Comparison of ENCODE assay signal across 9 cellular contexts in the genomic region with DNA sequence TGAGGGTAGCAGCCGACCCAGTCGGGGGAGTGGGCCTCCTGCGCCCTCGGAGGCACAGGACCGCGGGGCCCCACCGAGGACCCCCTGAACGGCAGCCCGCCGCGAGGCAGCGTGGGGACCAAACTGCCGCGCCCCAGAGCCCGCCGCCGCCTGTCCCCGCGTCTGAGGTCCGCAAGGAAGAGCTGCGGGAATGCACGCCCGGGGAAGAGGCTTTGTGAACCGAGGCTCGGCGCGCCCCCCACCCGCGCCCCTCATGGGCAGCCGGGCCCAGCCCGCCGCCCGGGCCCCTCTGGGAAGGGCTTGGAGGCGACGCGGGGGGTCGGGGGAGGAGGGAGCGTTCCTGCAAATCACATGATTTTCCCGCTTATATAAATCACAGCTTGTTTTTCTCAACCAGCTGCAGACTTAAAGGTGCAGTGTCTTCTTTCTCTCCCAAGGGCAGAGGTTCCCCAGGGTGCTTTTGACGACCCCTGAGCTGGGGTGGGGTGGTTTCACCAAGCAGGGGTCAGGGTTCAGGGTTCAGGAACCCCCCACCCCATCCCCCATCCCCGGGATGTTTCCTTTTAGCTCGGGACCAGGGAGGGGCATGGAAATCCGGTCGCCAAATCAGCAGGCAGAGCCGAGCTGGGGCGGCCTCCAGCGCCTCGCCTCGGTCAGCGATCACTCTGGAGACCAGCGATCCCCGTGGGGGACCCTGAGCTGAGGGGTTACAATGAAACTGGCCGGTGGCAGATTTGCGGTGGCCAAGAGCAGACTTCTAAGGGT. TPM values are rescaled to one million over a fixed set of nuclear protein-coding genes. Genes with fewer than 3 reads are reported as not detected.
DNase-seq lines count a peak whose midpoint lies in the region; ATAC-seq, FAIRE-seq and TF ChIP-seq lines count a peak whose summit lies in the region.
"Had no signal": no experiment of that assay in that cellular context is flagged by ENCODE, and none has a peak within 500 bp of the region (broad histone marks: within the 10 kb centered on the region; RNA-seq: fewer than 3 reads in every experiment).

No MANE protein-coding gene starts in this region.

- no peak for TF ChIP-seq EP300 in H1 (IDR thresholded peaks at IDR 0.05; ENCODE audit: borderline replicate concordance in 1 of 2, low read depth in 2 of 2, low read length in 2 of 2)

- peak overlapping the region; percentile 65; the same call in 1 of the 2 replicates for H2BK15ac ChIP-seq in H1 (ENCODE audit: low read length)

- CTCF ChIA-PET in BJ (lab: Yijun Ruan, JAX), result interaction anchor here (0.6 to 5.0 kb wide), 23 partner anchors 9 to 124 kb away, joined by 3 to 35 read pairs (median 6); partner anchors contain the start of genes AVIL, CTDSP2 and EEF1AKMT3
- CTCF ChIA-PET in T-cell (lab: Charles Lee), result interaction anchor here (0.6 to 1.0 kb wide), 5 partner anchors 8 to 137 kb away, joined by 3 to 5 read pairs (median 3); no protein-coding TSS in a partner anchor
- CTCF ChIA-PET in H1 (lab: Charles Lee; ENCODE audit: partially characterized antibody), result interaction anchor here (0.6 to 8.7 kb wide), 21 partner anchors 8 to 908 kb away, joined by 3 to 119 read pairs (median 14); partner anchors contain the start of genes CTDSP2, CYP27B1 and TSFM

- TF ChIP-seq CTCF in BJ (IDR thresholded peaks at IDR 0.05; ENCODE audit: insufficient read depth, low read depth, low read length) (peak; percentile 62), H1 (IDR thresholded peaks at IDR 0.05; ENCODE audit: control extremely low read depth in 1 of 3, insufficient read depth in 1 of 3, low read depth in 1 of 3, low read length in 3 of 3) (peak; percentile 33 to 42 (median 39)), lower lobe of right lung (IDR thresholded peaks at IDR 0.05) (peak; percentile 37)

- peak overlapping the region; percentile 81; the same call in 1 of the 2 replicates for H2BK5ac ChIP-seq in H1 (ENCODE audit: low read depth, low read length)

- H2AFZ ChIP-seq in H1 (ENCODE audit: low read length), result peak overlapping the region; percentile 90

- H3K79me2 ChIP-seq in H1 (ENCODE audit: control insufficient read depth in 1 of 2, insufficient read depth in 2 of 2, low read length in 2 of 2), result no peaks in the 10 kb centered on the region

- no peaks in the 10 kb centered on the region for H3K27me3 Mint-ChIP-seq in T-cell

- no peak overlapping the region for H2BK12ac ChIP-seq in H1 (ENCODE audit: low read depth, low read length)

- peak overlapping the region; percentile 91 for H3K18ac ChIP-seq in H1 (ENCODE audit: extremely low read depth, low read length)

- H4K91ac ChIP-seq in H1 (replicated peaks; ENCODE audit: insufficient read length, low read length), result peak overlapping the region; percentile 76

- H3K36me3 ChIP-seq in BJ (ENCODE audit: control insufficient read depth, insufficient read depth, low read length) (no peaks in the 10 kb centered on the region), H1 (ENCODE audit: control insufficient read depth in 2 of 4, insufficient read depth in 4 of 4, low read length in 3 of 4) (no peaks in the 10 kb centered on the region), lower lobe of right lung (no peaks in the 10 kb centered on the region), subcutaneous abdominal adipose tissue (ENCODE audit: control insufficient read depth in 5 of 5, insufficient read depth in 5 of 5, low read length in 5 of 5) (no peaks in the 10 kb centered on the region)

- no peak overlapping the region for H2AK5ac ChIP-seq in H1 (ENCODE audit: low read depth, low read length)

- no peaks in the 10 kb centered on the region for H3K36me3 Mint-ChIP-seq in T-cell

- H3K4me2 ChIP-seq in H1 (ENCODE audit: insufficient read depth in 1 of 2, low read depth in 2 of 2, low read length in 2 of 2), result peak overlapping the region; percentile 68 to 75

- no peak overlapping the region for H3K14ac ChIP-seq in H1 (ENCODE audit: insufficient read length)

- FAIRE-seq in H1 (lab: Jason Lieb, UNC), result no peak

- WGBS in H1 (ENCODE audit: extremely low coverage in 1 of 2, insufficient coverage in 1 of 2, insufficient read length in 1 of 2, insufficient replicate concordance in 2 of 2, low coverage in 1 of 2, low lambda C conversion rate in 2 of 2, missing lambda C conversion rate in 1 of 2), 2 experiments, result 4% methylated on average over 45 of the region's 54 CpGs; no CpG with 5 or more reads in 1 of the 2 experiments

- H4K5ac ChIP-seq in H1 (ENCODE audit: insufficient read length, low read depth, low read length), result no peak overlapping the region

- H3K9me3 ChIP-seq in H1 (ENCODE audit: insufficient read depth in 2 of 2, low read depth in 1 of 2, low read length in 1 of 2) (no peaks in the 10 kb centered on the region), lower lobe of right lung (no peaks in the 10 kb centered on the region), subcutaneous abdominal adipose tissue (ENCODE audit: control insufficient read depth in 5 of 5, low read length in 5 of 5) (no peaks in the 10 kb centered on the region)

- intact Hi-C loops in lower lobe of right lung (cut with DNase I), result loop anchor here (10.0 kb wide), 1 partner anchor 62 kb away; no protein-coding TSS in a partner anchor

- no peak overlapping the region for H2BK120ac ChIP-seq in H1 (replicated peaks; ENCODE audit: low read depth, low read length)

- H3K79me1 ChIP-seq in H1 (ENCODE audit: low read depth, low read length), result no peaks in the 10 kb centered on the region

- no peak for DNase-seq in BJ (ENCODE audit: low read depth)
- DNase-seq in HK-2 (ENCODE audit: unreplicated experiment), result peak; percentile 46
- DNase-seq in T-cell, result peak in 5 of 34 experiments; percentile 9 to 19 (median 14)
- peak in 1 of 2 experiments; percentile 80 for DNase-seq in H1 (ENCODE audit: low read depth in 1 of 2, low spot score in 2 of 2)
- peak; percentile 78 for DNase-seq in lower lobe of right lung
- DNase-seq in central memory CD4-positive, alpha-beta T cell, result no peak

- ATAC-seq in T-cell (replicated peaks in 1 of 4) (peak in 1 of 4 experiments; percentile 17), lower lobe of right lung (peak; percentile 65 to 72), HG02678 (IDR thresholded peaks at IDR 0.05; ENCODE audit: unreplicated experiment) (no peak)

- H3K27ac Mint-ChIP-seq in T-cell, result peak overlapping the region; percentile 99

- TF ChIP-seq POLR2A in H1 (IDR thresholded peaks at IDR 0.05; ENCODE audit: control extremely low read depth in 1 of 2, low read depth in 2 of 2, low read length in 2 of 2), result no peak

- peaks cover 58 to 67% (median 63%) of the 10 kb centered on the region in 3 donors for H3K4me1 Mint-ChIP-seq in T-cell

- H4K8ac ChIP-seq in H1 (ENCODE audit: extremely low read depth, insufficient read depth, low read length), result peak overlapping the region; percentile 76; the same call in 1 of the 2 replicates

- no peaks in the 10 kb centered on the region for H4K20me1 ChIP-seq in H1 (replicated peaks in 1 of 2; ENCODE audit: control insufficient read depth in 1 of 2, insufficient read depth in 2 of 2, low read length in 2 of 2)

- peak overlapping the region; percentile 33 for H3K56ac ChIP-seq in H1 (replicated peaks; ENCODE audit: insufficient read length, low read depth, low read length)

- POLR2A ChIA-PET in BJ (lab: Charles Lee), result interaction anchor here (0.6 to 2.0 kb wide), 7 partner anchors 50 to 124 kb away, joined by 3 to 13 read pairs (median 4); partner anchors contain the start of genes CTDSP2, EEF1AKMT3 and METTL1
- POLR2A ChIA-PET in T-cell (lab: Charles Lee), result interaction anchor here (0.6 kb wide), 4 partner anchors 18 to 116 kb away, joined by 3 to 8 read pairs (median 4); no protein-coding TSS in a partner anchor
- POLR2A ChIA-PET in H1 (lab: Charles Lee; ENCODE audit: partially characterized antibody), result interaction anchor here (0.9 to 8.6 kb wide), 13 partner anchors 9 to 124 kb away, joined by 3 to 181 read pairs (median 5); partner anchors contain the start of genes AVIL, CTDSP2, EEF1AKMT3 and METTL1

- H3K27ac ChIP-seq in H1 (ENCODE audit: low read depth, low read length) (no peak overlapping the region), lower lobe of right lung (peak overlapping the region; percentile 98), subcutaneous abdominal adipose tissue (ENCODE audit: low read depth, low read length) (peak overlapping the region; percentile 99)
- H3K27ac ChIP-seq: HL-60 had no signal

- H3K9ac ChIP-seq in H1 (replicated peaks in 1 of 4; ENCODE audit: extremely low read depth in 1 of 4, low read depth in 3 of 4, low read length in 3 of 4) (peak overlapping the region in 1 of 4 experiments; percentile 61; a peak in 3 of 7 replicates), subcutaneous abdominal adipose tissue (ENCODE audit: low read length in 5 of 5) (peak overlapping the region; percentile 42 to 92 (median 74))

- no peak overlapping the region for H3K4ac ChIP-seq in H1 (replicated peaks; ENCODE audit: insufficient read length, low read depth, low read length)

- peaks cover 4% of the 10 kb centered on the region; the same call in 1 of the 2 replicates for H3K23me2 ChIP-seq in H1 (ENCODE audit: low read depth, low read length)

- H3K27me3 ChIP-seq in BJ (ENCODE audit: control insufficient read depth, insufficient read depth, low read length) (no peaks in the 10 kb centered on the region), H1 (replicated peaks in 1 of 4; ENCODE audit: control insufficient read depth in 3 of 4, extremely low read depth in 1 of 4, insufficient read depth in 3 of 4, low read length in 3 of 4) (peaks cover 0 to 10% (median 8%) of the 10 kb centered on the region in 4 experiments; a peak in 4 of 7 replicates), lower lobe of right lung (ENCODE audit: low read depth) (no peaks in the 10 kb centered on the region), subcutaneous abdominal adipose tissue (ENCODE audit: control insufficient read depth in 5 of 5, insufficient read depth in 4 of 5, low read length in 5 of 5) (no peaks in the 10 kb centered on the region)

- peak overlapping the region; percentile 37 for H3K4me3 ChIP-seq in BJ (ENCODE audit: low read depth, low read length)
- H3K4me3 ChIP-seq in H1 (ENCODE audit: extremely low read depth in 1 of 4, insufficient read depth in 2 of 4, low read depth in 3 of 4, low read length in 4 of 4), result peak overlapping the region; percentile 24 to 64 (median 54)
- H3K4me3 ChIP-seq in lower lobe of right lung, result peak overlapping the region; percentile 66
- H3K4me3 ChIP-seq in subcutaneous abdominal adipose tissue (ENCODE audit: low read depth in 1 of 5, low read length in 5 of 5), result peak overlapping the region; percentile 58 to 67 (median 61)

- H3K23ac ChIP-seq in H1 (ENCODE audit: insufficient read length), result no peak overlapping the region

- peak overlapping the region; percentile 75 to 82 (median 81) for H3K4me3 Mint-ChIP-seq in T-cell

- TF ChIP-seq RAD21 in H1 (IDR thresholded peaks at IDR 0.05 in 1 of 2, conservative IDR thresholded peaks at IDR 0.05 in 1 of 2; ENCODE audit: low read depth in 2 of 2, low read length in 2 of 2), result peak; percentile 49 to 62

- H2BK20ac ChIP-seq in H1 (ENCODE audit: low read length), result no peak overlapping the region

- H3K9me3 Mint-ChIP-seq in T-cell, result no peaks in the 10 kb centered on the region

- H3K4me1 ChIP-seq in H1 (replicated peaks in 1 of 4; ENCODE audit: control insufficient read depth in 3 of 4, insufficient read depth in 4 of 4, low read length in 3 of 4) (peaks cover 12 to 28% (median 19%) of the 10 kb centered on the region in 4 experiments), lower lobe of right lung (peaks cover 78% of the 10 kb centered on the region), subcutaneous abdominal adipose tissue (ENCODE audit: control insufficient read depth in 5 of 5, insufficient read depth in 5 of 5, low read length in 5 of 5) (peaks cover 33 to 76% (median 65%) of the 10 kb centered on the region in 5 donors)

RNA-seq across cellular contexts. Expression of gene ATP23, which starts 44.7 kb away (rescaled TPM):
- polyA plus RNA-seq in BJ (2011; rRNA removed), result 6.7 and 10.2 TPM in 2 replicates
- polyA minus RNA-seq in BJ (2011; rRNA and poly(A)+ RNA removed), result 3.7 and 4.9 TPM in 2 replicates
- 1 to 10 TPM; 3.1 to 9.7 (median 7.7) TPM for total RNA-seq in T-cell
- total RNA-seq in H1 (2021; fragmentation: NEBNext Ultra II Directional; extraction: Animal tissue kit (Norgen Biotek cat#: 25700)), result 6.7 and 10.2 TPM in 2 replicates
- polyA plus RNA-seq in H1 (2011; rRNA removed), result 12.1 and 13.5 TPM in 2 replicates
- polyA plus RNA-seq in H1 (2011; cell fraction: cytosol; rRNA removed), result 10.4 TPM
- 4.3 TPM for polyA plus RNA-seq in H1 (2011; cell fraction: nucleus; rRNA removed)
- 4.2 to 8.9 TPM (median 8.2 TPM) in 4 replicates for polyA plus RNA-seq in H1 (2012, experiment 1 of 2)
- polyA plus RNA-seq in H1 (2012, experiment 2 of 2), result 3.5 TPM
- polyA plus RNA-seq in H1 (2013, experiment 1 of 2), result 8.1 TPM
- 6.9 TPM for polyA plus RNA-seq in H1 (2013, experiment 2 of 2)
- 5.0 and 8.6 TPM in 2 replicates for polyA minus RNA-seq in H1 (2011; rRNA and poly(A)+ RNA removed)
- 4.8 TPM for polyA minus RNA-seq in H1 (2011; cell fraction: cytosol; rRNA and poly(A)+ RNA removed)
- 5.3 TPM for polyA minus RNA-seq in H1 (2011; cell fraction: nucleus; rRNA and poly(A)+ RNA removed)
- 5.4 TPM for total RNA-seq in lower lobe of right lung

RNA-seq across cellular contexts. Expression of gene CTDSP2, which starts 50.1 kb away (rescaled TPM):
- polyA plus RNA-seq in BJ (2011; rRNA removed) (229 and 284 TPM in 2 replicates), H1 (2011; rRNA removed) (71.3 and 129 TPM in 2 replicates)
- 214 and 257 TPM in 2 replicates for polyA minus RNA-seq in BJ (2011; rRNA and poly(A)+ RNA removed)
- total RNA-seq in T-cell (100 to 1,000 TPM; 132 to 246 (median 234) TPM), lower lobe of right lung (220 TPM)
- total RNA-seq in H1 (2021; fragmentation: NEBNext Ultra II Directional; extraction: Animal tissue kit (Norgen Biotek cat#: 25700)), result 91.7 and 93.7 TPM in 2 replicates
- polyA plus RNA-seq in H1 (2011; cell fraction: cytosol; rRNA removed), result 115 TPM
- polyA plus RNA-seq in H1 (2011; cell fraction: nucleus; rRNA removed), result 118 TPM
- 72.3 to 87.9 TPM (median 83.7 TPM) in 4 replicates for polyA plus RNA-seq in H1 (2012, experiment 1 of 2)
- polyA plus RNA-seq in H1 (2012, experiment 2 of 2), result 64.0 TPM
- polyA plus RNA-seq in H1 (2013, experiment 1 of 2), result 41.6 TPM
- 42.0 TPM for polyA plus RNA-seq in H1 (2013, experiment 2 of 2)
- polyA minus RNA-seq in H1 (2011; rRNA and poly(A)+ RNA removed), result 144 and 145 TPM in 2 replicates
- polyA minus RNA-seq in H1 (2011; cell fraction: cytosol; rRNA and poly(A)+ RNA removed), result 75.4 TPM
- polyA minus RNA-seq in H1 (2011; cell fraction: nucleus; rRNA and poly(A)+ RNA removed), result 79.4 TPM

Comparison
In these comparisons a context has a peak if more than half of its experiments do, and no peak if none do; other contexts are left out.
1. DNase-seq: peak in HK-2 (single experiment) and lower lobe of right lung (single experiment); none in BJ (single experiment) and central memory CD4-positive, alpha-beta T cell (single experiment).
2. Peak in every context shown above with its lines, with median percentiles within 50 percentile points of each other: H3K4me3 ChIP-seq and CTCF ChIP-seq.